1 cellular context compared by ENCODE assay signal in genomic region chr16:57508084-57508425, GRCh38.
TF ChIP-seq lines count a peak whose summit lies in the region.

No MANE protein-coding gene starts in this region.

TF ChIP-seq in GM12878, 131 proteins besides CTCF, POLR2A, EP300 and RAD21:
- no peak for TF ChIP-seq ATF7 (IDR thresholded peaks at IDR 0.05; ENCODE audit: low read depth)
- no peak for TF ChIP-seq ZNF24 (IDR thresholded peaks at IDR 0.05)
- TF ChIP-seq ZNF592 (IDR thresholded peaks at IDR 0.05): no peak
- TF ChIP-seq SP1 (IDR thresholded peaks at IDR 0.05; ENCODE audit: low read depth, low read length): no peak
- TF ChIP-seq SMARCA5 (IDR thresholded peaks at IDR 0.05): no peak
- TF ChIP-seq ZNF687 (IDR thresholded peaks at IDR 0.05): no peak
- TF ChIP-seq E4F1 (IDR thresholded peaks at IDR 0.05; ENCODE audit: borderline replicate concordance, partially characterized antibody): no peak
- no peak for TF ChIP-seq CHD1 (IDR thresholded peaks at IDR 0.05; ENCODE audit: low read depth, low read length)
- TF ChIP-seq CUX1 (IDR thresholded peaks at IDR 0.05; ENCODE audit: insufficient replicate concordance, low read depth, low read length): no peak
- TF ChIP-seq ZBTB33 (IDR thresholded peaks at IDR 0.05): no peak
- no peak for TF ChIP-seq REST (IDR thresholded peaks at IDR 0.05; ENCODE audit: low read depth, low read length)
- TF ChIP-seq IRF3 (IDR thresholded peaks at IDR 0.05): no peak
- no peak for TF ChIP-seq ZNF622 (IDR thresholded peaks at IDR 0.05)
- no peak for TF ChIP-seq PML (IDR thresholded peaks at IDR 0.05; ENCODE audit: low read length)
- TF ChIP-seq MYC (IDR thresholded peaks at IDR 0.05; ENCODE audit: insufficient read depth, insufficient read length, insufficient replicate concordance, low read length, severe bottlenecking): no peak
- no peak for TF ChIP-seq ZBTB4 (CRISPR knock-in tag; IDR thresholded peaks at IDR 0.05)
